ENCODE assay signal across 9 cellular contexts in genomic region chr5:172740483-172741205, GRCh38. TPM values are rescaled to one million over a fixed set of nuclear protein-coding genes. Genes with fewer than 3 reads are reported as not detected.
DNase-seq lines count a peak whose midpoint lies in the region; ATAC-seq, FAIRE-seq and TF ChIP-seq lines count a peak whose summit lies in the region.
"Had no signal": no experiment of that assay in that cellular context is flagged by ENCODE, and none has a peak within 500 bp of the region (broad histone marks: within the 10 kb centered on the region; RNA-seq: fewer than 3 reads in every experiment).

No MANE protein-coding gene starts in this region.

- BruUV-seq in K562 (replicated peaks; lab: Mats Ljungman, UMichigan), result no TSS peak

- peak; percentile 94 for FAIRE-seq in HTR-8/SVneo (lab: Jason Lieb, UNC)
- FAIRE-seq in K562 (lab: Jason Lieb, UNC), result no peak

- no peak for TF ChIP-seq EP300 in K562 (IDR thresholded peaks at IDR 0.05; ENCODE audit: low read length)

- no peaks in the 10 kb centered on the region for H3K27me3 ChIP-seq in K562 (ENCODE audit: control insufficient read depth in 2 of 2, insufficient read depth in 2 of 2, low read length in 2 of 2)
- no peaks in the 10 kb centered on the region for H3K27me3 ChIP-seq in layer of hippocampus (ENCODE audit: control insufficient read depth, insufficient read depth, low read length)
- no peaks in the 10 kb centered on the region for H3K27me3 ChIP-seq in thymus (ENCODE audit: control insufficient read depth, insufficient read depth)

- no peak overlapping the region for H2AFZ ChIP-seq in K562 (ENCODE audit: low read depth, low read length)

- H3K4me2 ChIP-seq in K562 (ENCODE audit: insufficient read depth, low read length), result no peak overlapping the region

- 9% methylated on average over 15 of the region's 15 CpGs for WGBS in K562 (ENCODE audit: insufficient coverage, low coverage, missing lambda C conversion rate)
- 93% methylated on average over 15 of the region's 15 CpGs for WGBS in thymus

- no peaks in the 10 kb centered on the region for H4K20me1 ChIP-seq in K562 (replicated peaks; ENCODE audit: control insufficient read depth, insufficient read depth, low read length)

- H3K9me1 ChIP-seq in K562 (ENCODE audit: control insufficient read depth, insufficient read depth, low read length), result no peaks in the 10 kb centered on the region

- no peaks in the 10 kb centered on the region for H3K79me2 ChIP-seq in K562 (ENCODE audit: control insufficient read depth, insufficient read depth, low read length)

- TF ChIP-seq RAD21 in K562 (CRISPR knock-in tag; conservative IDR thresholded peaks at IDR 0.05 in 1 of 2, IDR thresholded peaks at IDR 0.05 in 1 of 2), result no peak

- intact Hi-C loops in K562 (cut with micrococcal nuclease), result no loop called here

- CTCF ChIA-PET in K562 (lab: Yijun Ruan, JAX; ENCODE audit: low intra/inter-chr PET ratio), result no interaction called here

- TF ChIP-seq CTCF in K562 (IDR thresholded peaks at IDR 0.05 in 2 of 3, conservative IDR thresholded peaks at IDR 0.05 in 1 of 3; ENCODE audit: insufficient read depth in 2 of 3, low read depth in 1 of 3, low read length in 3 of 3), result no peak

- H3K4me3 ChIP-seq in K562 (no peak overlapping the region), thymus (ENCODE audit: low read length) (no peak overlapping the region)

- H3K36me3 ChIP-seq in K562 (ENCODE audit: control insufficient read depth, insufficient read depth, low read length), result no peaks in the 10 kb centered on the region
- H3K36me3 ChIP-seq in thymus (ENCODE audit: control insufficient read depth, insufficient read depth), result no peaks in the 10 kb centered on the region

- H3K4me1 ChIP-seq in K562 (replicated peaks in 1 of 2; ENCODE audit: control insufficient read depth in 2 of 2, insufficient read depth in 2 of 2, low read length in 2 of 2), result peaks cover 4 to 10% of the 10 kb centered on the region in 2 experiments; a peak in 4 of 5 replicates
- H3K4me1 ChIP-seq in thymus (ENCODE audit: control insufficient read depth, insufficient read depth, low read length), result no peaks in the 10 kb centered on the region

- H3K9ac ChIP-seq in K562 (ENCODE audit: insufficient read depth in 1 of 2, low read depth in 2 of 2, low read length in 2 of 2), result no peak overlapping the region

- H3K27ac ChIP-seq in K562 (ENCODE audit: extremely low read depth, low read depth, low read length) (no peak overlapping the region), layer of hippocampus (ENCODE audit: low read depth, low read length) (peak overlapping the region; percentile 69), thymus (ENCODE audit: low read depth) (peak overlapping the region; percentile 52)

- peak; percentile 82 for DNase-seq in HTR-8/SVneo (ENCODE audit: insufficient read length, low spot score)
- DNase-seq in K562 (ENCODE audit: extremely low read depth in 1 of 4, low spot score in 3 of 4), result no peak
- no peak for DNase-seq in NCI-H2227 treated with DMSO at 0.1 percent for 48 hours (lab: John Stamatoyannopoulos, UW)
- DNase-seq in SKM-1 treated with dmso at 0.1 percent for 144 hours (lab: John Stamatoyannopoulos, UW; ENCODE audit: unreplicated experiment), result no peak

- in situ Hi-C loops in K562 (cut with MboI), result no loop called here

- TF ChIP-seq POLR2A in K562 (conservative IDR thresholded peaks at IDR 0.05), result no peak

- H3K9me3 ChIP-seq in K562 (replicated peaks; ENCODE audit: control insufficient read depth, insufficient read depth, low read depth, low read length), result no peaks in the 10 kb centered on the region
- no peaks in the 10 kb centered on the region for H3K9me3 ChIP-seq in thymus (ENCODE audit: control insufficient read depth)

- no peak for ATAC-seq in K562
- ATAC-seq in HG03196 (IDR thresholded peaks at IDR 0.05; ENCODE audit: unreplicated experiment), result no peak
- ATAC-seq in HG03135 (IDR thresholded peaks at IDR 0.05; ENCODE audit: unreplicated experiment), result no peak
- ATAC-seq: HCT116 had no signal

- POLR2A ChIA-PET in K562 (lab: Yijun Ruan, JAX), result interaction anchor here (0.6 to 1.4 kb wide), 4 partner anchors 14 to 29 kb away, joined by 3 to 4 read pairs (median 3); no protein-coding TSS in a partner anchor

TF ChIP-seq in K562, 482 proteins besides CTCF, POLR2A, EP300 and RAD21:
- TF ChIP-seq XRCC3 (IDR thresholded peaks at IDR 0.05) (no peak), ZKSCAN1 (IDR thresholded peaks at IDR 0.05; ENCODE audit: low read depth, low read length) (peak; percentile 61; the same call in 1 of the 2 replicates), ZNF143 (CRISPR knock-in tag; IDR thresholded peaks at IDR 0.05) (no peak), ZNF655 (CRISPR knock-in tag; IDR thresholded peaks at IDR 0.05) (no peak), CEBPB (tag; IDR thresholded peaks at IDR 0.05) (0 out of 2 replicates have a peak, but pooled peaks have one; percentile 7)
TF ChIP-seq in K562: peak in this region for 2.

RNA-seq across cellular contexts. Expression of gene DUSP1, which starts 30.4 kb away (rescaled TPM):
- total RNA-seq in K562 (2011; cell fraction: chromatin; rRNA removed; ENCODE audit: low replicate concordance), result 11.5 and 24.3 TPM in 2 replicates
- total RNA-seq in K562 (2011; cell fraction: nucleolus; rRNA removed), result 32.5 and 33.0 TPM in 2 replicates
- 17.9 and 22.4 TPM in 2 replicates for total RNA-seq in K562 (2011; cell fraction: nucleoplasm; rRNA removed)
- total RNA-seq in K562 (2014; rRNA removed) (12.8 and 18.9 TPM in 2 replicates), K562 (2014; rRNA removed; fragmentation: Illumina TruSeq; extraction: Trizol) (5.0 and 7.3 TPM in 2 replicates), K562 (2015; rRNA removed; fragmentation: Illumina TruSeq; extraction: Trizol) (4.4 and 4.8 TPM in 2 replicates), K562 (2021) (14.2 and 17.1 TPM in 2 replicates)
- polyA plus RNA-seq in K562 (2011; rRNA removed) (12.6 and 13.3 TPM in 2 replicates), K562 (2014; fragmentation: Illumina TruSeq; extraction: Trizol) (8.0 and 8.5 TPM in 2 replicates), K562 (2014; fragmentation: Nextera tagmentation; extraction: Ambion mirVana) (1 to 10 TPM; 2.1 to 3.0 TPM), K562 (2014; rRNA removed) (10.1 and 14.1 TPM in 2 replicates), thymus (272 TPM)
- 16.2 and 25.8 TPM in 2 replicates for polyA plus RNA-seq in K562 (2011; cell fraction: cytosol; rRNA removed)
- polyA plus RNA-seq in K562 (2011; cell fraction: nucleus; rRNA removed), result 26.5 and 30.4 TPM in 2 replicates
- 8.3 and 11.4 TPM in 2 replicates for polyA plus RNA-seq in K562 (2012)
- 13.6 and 20.8 TPM in 2 replicates for polyA minus RNA-seq in K562 (2011; rRNA and poly(A)+ RNA removed)
- 13.5 and 14.0 TPM in 2 replicates for polyA minus RNA-seq in K562 (2011; cell fraction: cytosol; rRNA and poly(A)+ RNA removed)
- polyA minus RNA-seq in K562 (2011; cell fraction: nucleus; rRNA and poly(A)+ RNA removed), result 23.3 and 31.2 TPM in 2 replicates
